In the genomic region with DNA sequence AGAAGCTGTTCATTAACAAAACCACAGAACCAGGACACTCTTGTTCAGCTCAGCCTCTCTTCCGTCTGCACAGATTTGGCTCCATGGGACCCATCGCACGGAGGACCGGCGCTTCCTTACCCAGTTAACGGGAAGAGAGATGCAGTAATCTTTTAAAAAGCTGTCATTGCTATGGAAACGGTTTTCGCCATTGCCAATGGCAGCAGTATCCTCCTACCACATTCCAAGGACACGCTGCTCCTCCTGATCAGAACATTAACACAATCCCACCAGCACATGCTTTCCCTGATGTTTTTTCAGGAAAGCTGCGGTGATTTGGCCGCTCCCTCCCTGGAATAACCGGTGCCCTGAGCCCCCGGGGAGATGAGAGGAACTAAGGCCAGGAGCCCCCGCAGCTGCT, we compare ENCODE assay signal across 21 cellular contexts. TPM values are rescaled to one million over a fixed set of nuclear protein-coding genes. Genes with fewer than 3 reads are reported as not detected.
DNase-seq lines count a peak whose midpoint lies in the region; ATAC-seq, FAIRE-seq and TF ChIP-seq lines count a peak whose summit lies in the region.
"Had no signal": no experiment of that assay in that cellular context is flagged by ENCODE, and none has a peak within 500 bp of the region (broad histone marks: within the 10 kb centered on the region; RNA-seq: fewer than 3 reads in every experiment).

No MANE protein-coding gene starts in this region.

- no peaks in the 10 kb centered on the region for H3K9me1 ChIP-seq in K562 (ENCODE audit: control insufficient read depth, insufficient read depth, low read length)

- no TSS peak for BruUV-seq in Caco-2 (replicated peaks; lab: Mats Ljungman, UMichigan)
- BruUV-seq in K562 (replicated peaks; lab: Mats Ljungman, UMichigan): no TSS peak

- TF ChIP-seq POLR2A in K562 (conservative IDR thresholded peaks at IDR 0.05): no peak

- no peaks in the 10 kb centered on the region for H3K9me3 ChIP-seq in Caco-2
- no peaks in the 10 kb centered on the region for H3K9me3 ChIP-seq in K562 (replicated peaks; ENCODE audit: control insufficient read depth, insufficient read depth, low read depth, low read length)
- no peaks in the 10 kb centered on the region for H3K9me3 ChIP-seq in small intestine (ENCODE audit: control insufficient read depth, low read depth)

- peak overlapping the region; percentile 82 for H3K27ac Mint-ChIP-seq in Caco-2 (ENCODE audit: unreplicated experiment)
- no peak overlapping the region for H3K27ac Mint-ChIP-seq in activated T-cell treated with anti-CD3 and anti-CD28 coated beads, Interleukin-2, amount 50 U/mL, for 72 hours
- H3K27ac Mint-ChIP-seq: activated naive CD4-positive, alpha-beta T cell treated with anti-CD3 and anti-CD28 coated beads, Interleukin-2, amount 50 U/mL, for 24 hours; B cell; T-helper 1 cell treated with Interleukin-12 subunit alpha and Interleukin-12 subunit beta and Interleukin-4 antibody, amounts not matched to agents 30 μg/mL and 1 μg/mL, for 36 hours had no signal

- POLR2A ChIA-PET in Caco-2 (lab: Charles Lee): interaction anchor here (0.9 kb wide), 1 partner anchor 13 kb away, joined by 3 read pairs; no protein-coding TSS in a partner anchor
- POLR2A ChIA-PET in K562 (lab: Yijun Ruan, JAX): interaction anchor here (0.7 to 1.2 kb wide), 3 partner anchors 11 to 193 kb away, joined by 3 to 4 read pairs (median 4); no protein-coding TSS in a partner anchor

- FAIRE-seq in K562 (lab: Jason Lieb, UNC): no peak
- FAIRE-seq in small intestine (lab: Jason Lieb, UNC): no peak
- FAIRE-seq: RCC 7860 had no signal

- no peak for ATAC-seq in K562
- ATAC-seq in GM19452 (IDR thresholded peaks at IDR 0.05; ENCODE audit: unreplicated experiment): no peak
- no peak for ATAC-seq in HG02840 (IDR thresholded peaks at IDR 0.05; ENCODE audit: low FRiP score, unreplicated experiment)
- no peak for ATAC-seq in activated T-cell treated with anti-CD3 and anti-CD28 coated beads, Interleukin-2, amount 50 U/mL, for 72 hours (replicated peaks in 1 of 2)
- ATAC-seq: stimulated activated effector memory CD8-positive, alpha-beta T cell treated with anti-CD3 and anti-CD28 coated beads, Interleukin-12 subunit alpha, Interleukin-12 subunit beta, amount 100 ng/mL, for 72 hours had no signal

- no peaks in the 10 kb centered on the region for H3K79me2 ChIP-seq in K562 (ENCODE audit: control insufficient read depth, insufficient read depth, low read length)

- H3K27me3 Mint-ChIP-seq in Caco-2 (ENCODE audit: insufficient read depth, unreplicated experiment): no peaks in the 10 kb centered on the region
- H3K27me3 Mint-ChIP-seq in activated T-cell treated with anti-CD3 and anti-CD28 coated beads, Interleukin-2, amount 50 U/mL, for 72 hours (ENCODE audit: low read depth): peaks cover 38% of the 10 kb centered on the region

- TF ChIP-seq RAD21 in K562 (CRISPR knock-in tag; conservative IDR thresholded peaks at IDR 0.05 in 1 of 2, IDR thresholded peaks at IDR 0.05 in 1 of 2): no peak

- DNase-seq in Caco-2: no peak
- no peak for DNase-seq in K562 (ENCODE audit: extremely low read depth in 1 of 4, low spot score in 3 of 4)
- peak; percentile 8 for DNase-seq in kidney glomerular epithelial cell (lab: John Stamatoyannopoulos, UW)
- no peak for DNase-seq in small intestine
- DNase-seq in RPMI8226: no peak
- DNase-seq in activated T-cell treated with anti-CD3 and anti-CD28 coated beads, Interleukin-2, amount 50 U/mL, for 72 hours: no peak
- DNase-seq: activated CD8-positive, alpha-beta memory T cell treated with anti-CD3 and anti-CD28 coated beads, Interleukin-2, amount 50 U/mL, for 48 hours; central memory CD4-positive, alpha-beta T cell; DMS79; islet precursor cell; NCI-H526 treated with DMSO at 0.1 percent for 48 hours; stimulated activated CD4-positive, alpha-beta T cell treated with anti-CD3 and anti-CD28 coated beads, Interleukin-4, amount 100 ng/mL, for 4 hours had no signal

- H3K4me1 ChIP-seq in Caco-2 (peaks cover 31% of the 10 kb centered on the region), K562 (replicated peaks in 1 of 2; ENCODE audit: control insufficient read depth in 2 of 2, insufficient read depth in 2 of 2, low read length in 2 of 2) (peaks cover 0 to 8% of the 10 kb centered on the region in 2 experiments; a peak in 4 of 5 replicates), small intestine (ENCODE audit: control insufficient read depth in 2 of 2, insufficient read depth in 1 of 2, low read depth in 1 of 2, low read length in 1 of 2) (peaks cover 2 to 8% of the 10 kb centered on the region in 2 donors)

- CTCF ChIA-PET in Caco-2 (lab: Charles Lee) (interaction anchor here (1.0 to 1.1 kb wide), 2 partner anchors 22 to 26 kb away, joined by 3 to 5 read pairs; no protein-coding TSS in a partner anchor), K562 (lab: Yijun Ruan, JAX; ENCODE audit: low intra/inter-chr PET ratio) (no interaction called here)

- H3K27me3 ChIP-seq in Caco-2 (replicated peaks; ENCODE audit: control insufficient read depth, insufficient read depth, low read length) (no peaks in the 10 kb centered on the region), K562 (ENCODE audit: control insufficient read depth in 2 of 2, insufficient read depth in 2 of 2, low read length in 2 of 2) (peaks cover 62 to 76% of the 10 kb centered on the region in 2 experiments), small intestine (ENCODE audit: control insufficient read depth in 2 of 2, insufficient read depth in 2 of 2, low read length in 2 of 2) (no peaks in the 10 kb centered on the region)

- no peak overlapping the region for H3K27ac ChIP-seq in K562 (ENCODE audit: extremely low read depth, low read depth, low read length)
- peak overlapping the region; percentile 86 to 87 for H3K27ac ChIP-seq in small intestine (ENCODE audit: low read depth in 1 of 2, low read length in 1 of 2)

- no peaks in the 10 kb centered on the region for H3K36me3 ChIP-seq in Caco-2 (ENCODE audit: control insufficient read depth, insufficient read depth, low read length)
- no peaks in the 10 kb centered on the region for H3K36me3 ChIP-seq in K562 (ENCODE audit: control insufficient read depth, insufficient read depth, low read length)
- H3K36me3 ChIP-seq in small intestine (ENCODE audit: control insufficient read depth in 2 of 2, insufficient read depth in 2 of 2, low read length in 2 of 2): peaks cover 0 to 3% of the 10 kb centered on the region in 2 donors

- TF ChIP-seq EP300 in K562 (IDR thresholded peaks at IDR 0.05; ENCODE audit: low read length): no peak

- no peak overlapping the region for H2AFZ ChIP-seq in K562 (ENCODE audit: low read depth, low read length)

- intact Hi-C loops in Caco-2 (cut with micrococcal nuclease; ENCODE audit: unreplicated experiment) (no loop called here), K562 (cut with micrococcal nuclease) (no loop called here)

- peaks cover 13% of the 10 kb centered on the region; the same call in 1 of the 2 replicates for H4K20me1 ChIP-seq in K562 (replicated peaks; ENCODE audit: control insufficient read depth, insufficient read depth, low read length)

- TF ChIP-seq CTCF in Caco-2 (IDR thresholded peaks at IDR 0.05; ENCODE audit: insufficient read depth in 1 of 2, low read depth in 1 of 2, low read length in 1 of 2, severe bottlenecking in 1 of 2, unreplicated experiment in 1 of 2) (no peak), K562 (IDR thresholded peaks at IDR 0.05 in 2 of 3, conservative IDR thresholded peaks at IDR 0.05 in 1 of 3; ENCODE audit: insufficient read depth in 2 of 3, low read depth in 1 of 3, low read length in 3 of 3) (no peak)

- no peak overlapping the region for H3K4me3 ChIP-seq in Caco-2 (ENCODE audit: low read depth, low read length)
- no peak overlapping the region for H3K4me3 ChIP-seq in K562
- peak overlapping the region in 1 of 2 donors; percentile 50 for H3K4me3 ChIP-seq in small intestine (ENCODE audit: low read depth in 1 of 2, low read length in 2 of 2)

- no peaks in the 10 kb centered on the region for H3K9me3 Mint-ChIP-seq in Caco-2 (ENCODE audit: unreplicated experiment)
- H3K9me3 Mint-ChIP-seq in activated T-cell treated with anti-CD3 and anti-CD28 coated beads, Interleukin-2, amount 50 U/mL, for 72 hours: no peaks in the 10 kb centered on the region
- H3K9me3 Mint-ChIP-seq: activated naive CD4-positive, alpha-beta T cell treated with anti-CD3 and anti-CD28 coated beads, Interleukin-2, amount 50 U/mL, for 24 hours; stimulated activated effector memory CD8-positive, alpha-beta T cell treated with anti-CD3 and anti-CD28 coated beads, Interleukin-12 subunit alpha, Interleukin-12 subunit beta, amount 100 ng/mL, for 72 hours; T-helper 1 cell treated with Interleukin-12 subunit alpha and Interleukin-12 subunit beta and Interleukin-4 antibody, amounts not matched to agents 30 μg/mL and 1 μg/mL, for 36 hours had no signal

- H3K36me3 Mint-ChIP-seq in Caco-2 (ENCODE audit: insufficient read depth, unreplicated experiment): no peaks in the 10 kb centered on the region
- H3K36me3 Mint-ChIP-seq in activated T-cell treated with anti-CD3 and anti-CD28 coated beads, Interleukin-2, amount 50 U/mL, for 72 hours (ENCODE audit: insufficient read depth in 2 of 2): no peaks in the 10 kb centered on the region
- H3K36me3 Mint-ChIP-seq: activated naive CD4-positive, alpha-beta T cell treated with anti-CD3 and anti-CD28 coated beads, Interleukin-2, amount 50 U/mL, for 24 hours; stimulated activated effector memory CD8-positive, alpha-beta T cell treated with anti-CD3 and anti-CD28 coated beads, Interleukin-12 subunit alpha, Interleukin-12 subunit beta, amount 100 ng/mL, for 72 hours had no signal

- in situ Hi-C loops in K562 (cut with MboI): no loop called here

- H3K4me2 ChIP-seq in K562 (ENCODE audit: insufficient read depth, low read length): no peak overlapping the region

- no peak overlapping the region for H3K9ac ChIP-seq in K562 (ENCODE audit: insufficient read depth in 1 of 2, low read depth in 2 of 2, low read length in 2 of 2)

- peak overlapping the region; percentile 74 for H3K4me3 Mint-ChIP-seq in Caco-2 (ENCODE audit: unreplicated experiment)
- H3K4me3 Mint-ChIP-seq in activated T-cell treated with anti-CD3 and anti-CD28 coated beads, Interleukin-2, amount 50 U/mL, for 72 hours: no peak overlapping the region
- H3K4me3 Mint-ChIP-seq: activated naive CD4-positive, alpha-beta T cell treated with anti-CD3 and anti-CD28 coated beads, Interleukin-2, amount 50 U/mL, for 24 hours; B cell; stimulated activated effector memory CD8-positive, alpha-beta T cell treated with anti-CD3 and anti-CD28 coated beads, Interleukin-12 subunit alpha, Interleukin-12 subunit beta, amount 100 ng/mL, for 72 hours; T-helper 1 cell treated with Interleukin-12 subunit alpha and Interleukin-12 subunit beta and Interleukin-4 antibody, amounts not matched to agents 30 μg/mL and 1 μg/mL, for 36 hours had no signal

- WGBS in K562 (ENCODE audit: insufficient coverage, low coverage, missing lambda C conversion rate): 7% methylated on average over 14 of the region's 14 CpGs
- 51 to 69% (median 64%) methylated on average over 14 of the region's 14 CpGs for WGBS in small intestine, 3 donors

- H3K4me1 Mint-ChIP-seq in Caco-2 (ENCODE audit: low read depth, unreplicated experiment): peaks cover 21% of the 10 kb centered on the region
- peaks cover 27% of the 10 kb centered on the region for H3K4me1 Mint-ChIP-seq in activated T-cell treated with anti-CD3 and anti-CD28 coated beads, Interleukin-2, amount 50 U/mL, for 72 hours (ENCODE audit: low read depth)

RNA-seq across cellular contexts. Expression of a gene that starts 2.8 kb away (rescaled TPM):
- 0.50 and 0.53 TPM in 2 replicates for total RNA-seq in Caco-2 (2022)
- total RNA-seq in K562 (2011; cell fraction: chromatin; rRNA removed; ENCODE audit: low replicate concordance): not detected in 2 replicates
- not detected in 2 replicates for total RNA-seq in K562 (2011; cell fraction: nucleolus; rRNA removed)
- not detected in 2 replicates for total RNA-seq in K562 (2011; cell fraction: nucleoplasm; rRNA removed)
- total RNA-seq in K562 (2014; rRNA removed): not detected in 2 replicates
- not detected in 2 replicates for total RNA-seq in K562 (2014; rRNA removed; fragmentation: Illumina TruSeq; extraction: Trizol)
- not detected in 2 replicates for total RNA-seq in K562 (2015; rRNA removed; fragmentation: Illumina TruSeq; extraction: Trizol)
- not detected in 2 replicates for total RNA-seq in K562 (2021)
- not detected in 2 replicates for polyA plus RNA-seq in K562 (2011; rRNA removed)
- not detected in 2 replicates for polyA plus RNA-seq in K562 (2011; cell fraction: cytosol; rRNA removed)
- polyA plus RNA-seq in K562 (2011; cell fraction: nucleus; rRNA removed): not detected in 2 replicates
- not detected in 2 replicates for polyA plus RNA-seq in K562 (2012)
- polyA plus RNA-seq in K562 (2014; fragmentation: Illumina TruSeq; extraction: Trizol): not detected in 2 replicates
- polyA plus RNA-seq in K562 (2014; fragmentation: Nextera tagmentation; extraction: Ambion mirVana): not detected
- not detected in 2 replicates for polyA plus RNA-seq in K562 (2014; rRNA removed)
- not detected in 2 replicates for polyA minus RNA-seq in K562 (2011; rRNA and poly(A)+ RNA removed)
- polyA minus RNA-seq in K562 (2011; cell fraction: cytosol; rRNA and poly(A)+ RNA removed): not detected in 2 replicates
- not detected in 2 replicates for polyA minus RNA-seq in K562 (2011; cell fraction: nucleus; rRNA and poly(A)+ RNA removed)
- polyA plus RNA-seq in small intestine: 10 to 100 TPM in 2 of 3 donors, 1 to 10 TPM in 1; 2.6 to 26.7 (median 17.2) TPM
- total RNA-seq in activated T-cell treated with anti-CD3 and anti-CD28 coated beads, Interleukin-2, amount 50 U/mL, for 72 hours: not detected
- total RNA-seq: glomerular endothelial cell, renal cortical epithelial cell had no signal

RNA-seq across cellular contexts. Expression of a gene that starts 53.6 kb away (rescaled TPM):
- 0.52 and 0.79 TPM in 2 replicates for total RNA-seq in Caco-2 (2022)
- not detected in 2 replicates for total RNA-seq in K562 (2011; cell fraction: chromatin; rRNA removed; ENCODE audit: low replicate concordance)
- total RNA-seq in K562 (2011; cell fraction: nucleolus; rRNA removed): not detected in 2 replicates
- not detected in 2 replicates for total RNA-seq in K562 (2011; cell fraction: nucleoplasm; rRNA removed)
- total RNA-seq in K562 (2014; rRNA removed): 0.12 TPM in 1 of 2 replicates, not detected in the other
- total RNA-seq in K562 (2014; rRNA removed; fragmentation: Illumina TruSeq; extraction: Trizol): 0.16 and 0.22 TPM in 2 replicates
- not detected in 2 replicates for total RNA-seq in K562 (2015; rRNA removed; fragmentation: Illumina TruSeq; extraction: Trizol)
- total RNA-seq in K562 (2021): 0.16 and 0.22 TPM in 2 replicates
- 0.07 TPM in 1 of 2 replicates, not detected in the other for polyA plus RNA-seq in K562 (2011; rRNA removed)
- polyA plus RNA-seq in K562 (2011; cell fraction: cytosol; rRNA removed): not detected in 2 replicates
- not detected in 2 replicates for polyA plus RNA-seq in K562 (2011; cell fraction: nucleus; rRNA removed)
- 0.07 and 0.14 TPM in 2 replicates for polyA plus RNA-seq in K562 (2012)
- 0.12 and 0.32 TPM in 2 replicates for polyA plus RNA-seq in K562 (2014; fragmentation: Illumina TruSeq; extraction: Trizol)
- under 1 TPM; 0.08 to 0.17 TPM for polyA plus RNA-seq in K562 (2014; fragmentation: Nextera tagmentation; extraction: Ambion mirVana)
- polyA plus RNA-seq in K562 (2014; rRNA removed): not detected in 2 replicates
- not detected in 2 replicates for polyA minus RNA-seq in K562 (2011; rRNA and poly(A)+ RNA removed)
- polyA minus RNA-seq in K562 (2011; cell fraction: cytosol; rRNA and poly(A)+ RNA removed): not detected in 2 replicates
- polyA minus RNA-seq in K562 (2011; cell fraction: nucleus; rRNA and poly(A)+ RNA removed): not detected in 2 replicates
- polyA plus RNA-seq in small intestine: 10 to 100 TPM; 12.5 to 26.2 (median 19.5) TPM
- 1 to 10 TPM; 1.4 to 7.4 TPM for total RNA-seq in activated T-cell treated with anti-CD3 and anti-CD28 coated beads, Interleukin-2, amount 50 U/mL, for 72 hours
